ENCODE assay signal across 1 cellular context in the genomic region with DNA sequence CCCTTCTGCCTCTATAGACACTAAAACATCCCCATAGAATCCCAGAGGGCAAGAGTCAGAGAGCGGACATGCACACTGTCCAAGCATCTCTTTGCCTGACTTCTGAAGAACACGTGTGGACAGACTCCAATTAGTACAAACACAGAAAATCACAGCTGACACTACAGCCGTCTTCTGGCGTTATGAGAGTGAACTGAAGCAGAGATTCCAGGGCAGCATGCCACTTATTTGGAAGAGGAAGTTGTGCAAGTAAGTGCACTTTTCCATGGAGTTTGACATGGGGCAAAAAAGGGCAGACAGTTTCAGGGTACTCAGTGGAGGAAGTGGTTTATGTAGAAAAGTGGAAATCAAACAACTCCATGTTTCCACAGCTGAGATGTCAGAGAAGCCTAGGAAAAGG.
TF ChIP-seq lines count a peak whose summit lies in the region.

No MANE protein-coding gene starts in this region.

TF ChIP-seq in IMR-90, 13 proteins besides CTCF, POLR2A, EP300 and RAD21 (continued from another document):
- no peak for TF ChIP-seq RCOR1 (IDR thresholded peaks at IDR 0.05; ENCODE audit: insufficient replicate concordance, low read length)
- TF ChIP-seq MAFK (IDR thresholded peaks at IDR 0.05; ENCODE audit: low read depth, low read length) = no peak
- TF ChIP-seq FOS (IDR thresholded peaks at IDR 0.05; ENCODE audit: low read depth, low read length) = no peak
- TF ChIP-seq CHD1 (IDR thresholded peaks at IDR 0.05; ENCODE audit: low read depth, low read length) = no peak
- TF ChIP-seq RFX5 (IDR thresholded peaks at IDR 0.05; ENCODE audit: low read depth, low read length) = no peak
- TF ChIP-seq, protein P1, sequence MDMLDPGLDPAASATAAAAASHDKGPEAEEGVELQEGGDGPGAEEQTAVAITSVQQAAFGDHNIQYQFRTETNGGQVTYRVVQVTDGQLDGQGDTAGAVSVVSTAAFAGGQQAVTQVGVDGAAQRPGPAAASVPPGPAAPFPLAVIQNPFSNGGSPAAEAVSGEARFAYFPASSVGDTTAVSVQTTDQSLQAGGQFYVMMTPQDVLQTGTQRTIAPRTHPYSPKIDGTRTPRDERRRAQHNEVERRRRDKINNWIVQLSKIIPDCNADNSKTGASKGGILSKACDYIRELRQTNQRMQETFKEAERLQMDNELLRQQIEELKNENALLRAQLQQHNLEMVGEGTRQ (IDR thresholded peaks at IDR 0.05; ENCODE audit: low read depth, low read length) = no peak
- TF ChIP-seq, protein P2, sequence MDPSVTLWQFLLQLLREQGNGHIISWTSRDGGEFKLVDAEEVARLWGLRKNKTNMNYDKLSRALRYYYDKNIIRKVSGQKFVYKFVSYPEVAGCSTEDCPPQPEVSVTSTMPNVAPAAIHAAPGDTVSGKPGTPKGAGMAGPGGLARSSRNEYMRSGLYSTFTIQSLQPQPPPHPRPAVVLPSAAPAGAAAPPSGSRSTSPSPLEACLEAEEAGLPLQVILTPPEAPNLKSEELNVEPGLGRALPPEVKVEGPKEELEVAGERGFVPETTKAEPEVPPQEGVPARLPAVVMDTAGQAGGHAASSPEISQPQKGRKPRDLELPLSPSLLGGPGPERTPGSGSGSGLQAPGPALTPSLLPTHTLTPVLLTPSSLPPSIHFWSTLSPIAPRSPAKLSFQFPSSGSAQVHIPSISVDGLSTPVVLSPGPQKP (IDR thresholded peaks at IDR 0.05; ENCODE audit: borderline replicate concordance, low read depth, low read length) = no peak
- TF ChIP-seq CEBPB (IDR thresholded peaks at IDR 0.05; ENCODE audit: low read depth, low read length) = no peak
